Comparison of ENCODE assay signal across 1 cellular context in the genomic region with DNA sequence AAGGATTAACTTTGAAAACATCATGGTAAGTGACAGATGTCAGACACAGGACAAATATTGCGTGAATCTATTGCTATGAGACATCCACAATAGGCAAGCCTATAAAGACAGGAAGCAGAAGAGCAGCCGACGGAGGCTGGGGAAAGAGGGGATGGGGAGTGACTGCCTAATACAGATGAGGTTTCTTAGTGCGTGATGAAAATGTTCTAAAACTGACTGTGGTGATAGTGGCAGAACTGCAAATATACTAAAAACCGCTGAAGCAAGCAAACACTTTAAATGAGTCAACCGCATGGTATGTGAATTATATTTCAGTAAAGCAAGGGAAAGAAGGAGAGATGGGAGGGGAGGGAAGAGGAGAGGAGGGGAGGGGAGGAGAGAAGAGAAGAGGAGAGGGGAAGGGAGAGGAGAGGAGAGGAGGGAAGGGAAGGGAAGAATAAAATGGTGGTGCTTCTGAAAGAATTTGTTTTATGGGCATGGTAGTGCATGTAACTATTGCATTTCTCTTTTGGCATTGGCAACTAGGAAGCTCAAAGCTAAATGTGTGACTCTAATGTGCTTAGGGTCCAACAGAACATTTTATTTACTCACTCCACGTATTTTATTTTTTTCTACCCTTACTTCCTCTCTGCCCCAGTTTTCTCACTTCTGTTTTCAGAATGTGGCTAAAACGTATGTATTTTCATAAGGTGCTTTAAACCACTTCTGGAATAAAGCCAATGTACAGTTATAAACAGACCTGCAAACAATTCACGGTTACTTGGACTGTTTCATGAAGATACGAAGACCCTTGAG.
A peak's percentile ranks its signal among the peaks of the same experiment; 100 is the strongest.
TF ChIP-seq lines count a peak whose summit lies in the region.

No MANE protein-coding gene starts in this region.

TF ChIP-seq in GM12878, 131 proteins besides CTCF, POLR2A, EP300 and RAD21 (continued from another document and continues in another):
- TF ChIP-seq, protein P1, sequence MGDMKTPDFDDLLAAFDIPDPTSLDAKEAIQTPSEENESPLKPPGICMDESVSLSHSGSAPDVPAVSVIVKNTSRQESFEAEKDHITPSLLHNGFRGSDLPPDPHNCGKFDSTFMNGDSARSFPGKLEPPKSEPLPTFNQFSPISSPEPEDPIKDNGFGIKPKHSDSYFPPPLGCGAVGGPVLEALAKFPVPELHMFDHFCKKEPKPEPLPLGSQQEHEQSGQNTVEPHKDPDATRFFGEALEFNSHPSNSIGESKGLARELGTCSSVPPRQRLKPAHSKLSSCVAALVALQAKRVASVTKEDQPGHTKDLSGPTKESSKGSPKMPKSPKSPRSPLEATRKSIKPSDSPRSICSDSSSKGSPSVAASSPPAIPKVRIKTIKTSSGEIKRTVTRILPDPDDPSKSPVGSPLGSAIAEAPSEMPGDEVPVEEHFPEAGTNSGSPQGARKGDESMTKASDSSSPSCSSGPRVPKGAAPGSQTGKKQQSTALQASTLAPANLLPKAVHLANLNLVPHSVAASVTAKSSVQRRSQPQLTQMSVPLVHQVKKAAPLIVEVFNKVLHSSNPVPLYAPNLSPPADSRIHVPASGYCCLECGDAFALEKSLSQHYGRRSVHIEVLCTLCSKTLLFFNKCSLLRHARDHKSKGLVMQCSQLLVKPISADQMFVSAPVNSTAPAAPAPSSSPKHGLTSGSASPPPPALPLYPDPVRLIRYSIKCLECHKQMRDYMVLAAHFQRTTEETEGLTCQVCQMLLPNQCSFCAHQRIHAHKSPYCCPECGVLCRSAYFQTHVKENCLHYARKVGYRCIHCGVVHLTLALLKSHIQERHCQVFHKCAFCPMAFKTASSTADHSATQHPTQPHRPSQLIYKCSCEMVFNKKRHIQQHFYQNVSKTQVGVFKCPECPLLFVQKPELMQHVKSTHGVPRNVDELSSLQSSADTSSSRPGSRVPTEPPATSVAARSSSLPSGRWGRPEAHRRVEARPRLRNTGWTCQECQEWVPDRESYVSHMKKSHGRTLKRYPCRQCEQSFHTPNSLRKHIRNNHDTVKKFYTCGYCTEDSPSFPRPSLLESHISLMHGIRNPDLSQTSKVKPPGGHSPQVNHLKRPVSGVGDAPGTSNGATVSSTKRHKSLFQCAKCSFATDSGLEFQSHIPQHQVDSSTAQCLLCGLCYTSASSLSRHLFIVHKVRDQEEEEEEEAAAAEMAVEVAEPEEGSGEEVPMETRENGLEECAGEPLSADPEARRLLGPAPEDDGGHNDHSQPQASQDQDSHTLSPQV (IDR thresholded peaks at IDR 0.05) = peak; percentile 74
- TF ChIP-seq BACH1 (IDR thresholded peaks at IDR 0.05; ENCODE audit: borderline replicate concordance) (0 out of 2 replicates have a peak, but pooled peaks have one; percentile 13), PAX5 (IDR thresholded peaks at IDR 0.05; ENCODE audit: borderline replicate concordance, low read depth, low read length) (0 out of 2 replicates have a peak, but pooled peaks have one; percentile 34), GABPA (IDR thresholded peaks at IDR 0.05; ENCODE audit: low read depth) (no peak), EGR1 (IDR thresholded peaks at IDR 0.05; ENCODE audit: borderline replicate concordance in 1 of 2, low read depth in 2 of 2, low read length in 2 of 2) (no peak), SMARCA5 (IDR thresholded peaks at IDR 0.05) (peak; percentile 85), NR2F1 (conservative IDR thresholded peaks at IDR 0.05) (no peak), YY1 (IDR thresholded peaks at IDR 0.05; ENCODE audit: low read depth, low read length) (no peak), FOS (IDR thresholded peaks at IDR 0.05; ENCODE audit: borderline replicate concordance, extremely low read depth, insufficient read length) (no peak), SIN3A (IDR thresholded peaks at IDR 0.05; ENCODE audit: low read depth, low read length) (no peak), RFX5 (IDR thresholded peaks at IDR 0.05; ENCODE audit: low read depth, low read length) (no peak), SP1 (IDR thresholded peaks at IDR 0.05; ENCODE audit: low read depth, low read length) (no peak), CBFB (IDR thresholded peaks at IDR 0.05; ENCODE audit: low read depth) (peak; percentile 60), TCF12 (IDR thresholded peaks at IDR 0.05; ENCODE audit: low read depth, low read length) (no peak), SUPT20H (IDR thresholded peaks at IDR 0.05; ENCODE audit: borderline replicate concordance, control insufficient read depth, low read depth, low read length) (no peak), RBBP5 (conservative IDR thresholded peaks at IDR 0.05) (no peak), ZNF384 (IDR thresholded peaks at IDR 0.05; ENCODE audit: borderline replicate concordance, low read depth, low read length) (peak; percentile 72; the same call in 1 of the 2 replicates), MTA2 (IDR thresholded peaks at IDR 0.05; ENCODE audit: low read depth) (peak; percentile 79), ZZZ3 (IDR thresholded peaks at IDR 0.05; ENCODE audit: control insufficient read depth, insufficient read length, low read depth) (no peak), KDM1A (IDR thresholded peaks at IDR 0.05; ENCODE audit: borderline replicate concordance) (no peak), BHLHE40 (IDR thresholded peaks at IDR 0.05; ENCODE audit: borderline replicate concordance in 1 of 2, low read depth in 2 of 2, low read length in 1 of 2) (peak in 1 of 2 experiments; percentile 33; a peak in 1 of 4 replicates), TBL1XR1 (IDR thresholded peaks at IDR 0.05; ENCODE audit: low read depth, low read length) (no peak; the same call in 1 of the 2 replicates), PML (IDR thresholded peaks at IDR 0.05; ENCODE audit: low read length) (no peak), ETV6 (conservative IDR thresholded peaks at IDR 0.05 in 1 of 2, IDR thresholded peaks at IDR 0.05 in 1 of 2; ENCODE audit: borderline replicate concordance in 1 of 2, low read depth in 1 of 2) (peak in 1 of 2 experiments; percentile 51; a peak in 1 of 4 replicates), SRF (IDR thresholded peaks at IDR 0.05; ENCODE audit: low read depth in 2 of 2, low read length in 2 of 2) (no peak), POU2F2 (IDR thresholded peaks at IDR 0.05; ENCODE audit: borderline replicate concordance, low read depth, low read length) (0 out of 3 replicates have a peak, but pooled peaks have one; percentile 36), MEF2B (IDR thresholded peaks at IDR 0.05; ENCODE audit: partially characterized antibody, poor library complexity, severe bottlenecking) (peak; percentile 53), TCF3 (IDR thresholded peaks at IDR 0.05; ENCODE audit: borderline replicate concordance, insufficient read depth, low read depth, low read length) (no peak), SMAD1 (IDR thresholded peaks at IDR 0.05; ENCODE audit: low read depth, partially characterized antibody) (peak; percentile 93), HDGF (IDR thresholded peaks at IDR 0.05) (peak; percentile 49; the same call in 1 of the 2 replicates)
- TF ChIP-seq, protein P2, sequence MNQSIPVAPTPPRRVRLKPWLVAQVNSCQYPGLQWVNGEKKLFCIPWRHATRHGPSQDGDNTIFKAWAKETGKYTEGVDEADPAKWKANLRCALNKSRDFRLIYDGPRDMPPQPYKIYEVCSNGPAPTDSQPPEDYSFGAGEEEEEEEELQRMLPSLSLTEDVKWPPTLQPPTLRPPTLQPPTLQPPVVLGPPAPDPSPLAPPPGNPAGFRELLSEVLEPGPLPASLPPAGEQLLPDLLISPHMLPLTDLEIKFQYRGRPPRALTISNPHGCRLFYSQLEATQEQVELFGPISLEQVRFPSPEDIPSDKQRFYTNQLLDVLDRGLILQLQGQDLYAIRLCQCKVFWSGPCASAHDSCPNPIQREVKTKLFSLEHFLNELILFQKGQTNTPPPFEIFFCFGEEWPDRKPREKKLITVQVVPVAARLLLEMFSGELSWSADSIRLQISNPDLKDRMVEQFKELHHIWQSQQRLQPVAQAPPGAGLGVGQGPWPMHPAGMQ (IDR thresholded peaks at IDR 0.05; ENCODE audit: borderline replicate concordance) = peak; percentile 27; the same call in 1 of the 2 replicates
- TF ChIP-seq, protein P3, sequence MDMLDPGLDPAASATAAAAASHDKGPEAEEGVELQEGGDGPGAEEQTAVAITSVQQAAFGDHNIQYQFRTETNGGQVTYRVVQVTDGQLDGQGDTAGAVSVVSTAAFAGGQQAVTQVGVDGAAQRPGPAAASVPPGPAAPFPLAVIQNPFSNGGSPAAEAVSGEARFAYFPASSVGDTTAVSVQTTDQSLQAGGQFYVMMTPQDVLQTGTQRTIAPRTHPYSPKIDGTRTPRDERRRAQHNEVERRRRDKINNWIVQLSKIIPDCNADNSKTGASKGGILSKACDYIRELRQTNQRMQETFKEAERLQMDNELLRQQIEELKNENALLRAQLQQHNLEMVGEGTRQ (IDR thresholded peaks at IDR 0.05; ENCODE audit: borderline replicate concordance, low read depth, low read length) = no peak
- TF ChIP-seq, protein P4, sequence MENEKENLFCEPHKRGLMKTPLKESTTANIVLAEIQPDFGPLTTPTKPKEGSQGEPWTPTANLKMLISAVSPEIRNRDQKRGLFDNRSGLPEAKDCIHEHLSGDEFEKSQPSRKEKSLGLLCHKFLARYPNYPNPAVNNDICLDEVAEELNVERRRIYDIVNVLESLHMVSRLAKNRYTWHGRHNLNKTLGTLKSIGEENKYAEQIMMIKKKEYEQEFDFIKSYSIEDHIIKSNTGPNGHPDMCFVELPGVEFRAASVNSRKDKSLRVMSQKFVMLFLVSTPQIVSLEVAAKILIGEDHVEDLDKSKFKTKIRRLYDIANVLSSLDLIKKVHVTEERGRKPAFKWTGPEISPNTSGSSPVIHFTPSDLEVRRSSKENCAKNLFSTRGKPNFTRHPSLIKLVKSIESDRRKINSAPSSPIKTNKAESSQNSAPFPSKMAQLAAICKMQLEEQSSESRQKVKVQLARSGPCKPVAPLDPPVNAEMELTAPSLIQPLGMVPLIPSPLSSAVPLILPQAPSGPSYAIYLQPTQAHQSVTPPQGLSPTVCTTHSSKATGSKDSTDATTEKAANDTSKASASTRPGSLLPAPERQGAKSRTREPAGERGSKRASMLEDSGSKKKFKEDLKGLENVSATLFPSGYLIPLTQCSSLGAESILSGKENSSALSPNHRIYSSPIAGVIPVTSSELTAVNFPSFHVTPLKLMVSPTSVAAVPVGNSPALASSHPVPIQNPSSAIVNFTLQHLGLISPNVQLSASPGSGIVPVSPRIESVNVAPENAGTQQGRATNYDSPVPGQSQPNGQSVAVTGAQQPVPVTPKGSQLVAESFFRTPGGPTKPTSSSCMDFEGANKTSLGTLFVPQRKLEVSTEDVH (IDR thresholded peaks at IDR 0.05; ENCODE audit: low read depth, partially characterized antibody) = no peak
- TF ChIP-seq, protein P5, sequence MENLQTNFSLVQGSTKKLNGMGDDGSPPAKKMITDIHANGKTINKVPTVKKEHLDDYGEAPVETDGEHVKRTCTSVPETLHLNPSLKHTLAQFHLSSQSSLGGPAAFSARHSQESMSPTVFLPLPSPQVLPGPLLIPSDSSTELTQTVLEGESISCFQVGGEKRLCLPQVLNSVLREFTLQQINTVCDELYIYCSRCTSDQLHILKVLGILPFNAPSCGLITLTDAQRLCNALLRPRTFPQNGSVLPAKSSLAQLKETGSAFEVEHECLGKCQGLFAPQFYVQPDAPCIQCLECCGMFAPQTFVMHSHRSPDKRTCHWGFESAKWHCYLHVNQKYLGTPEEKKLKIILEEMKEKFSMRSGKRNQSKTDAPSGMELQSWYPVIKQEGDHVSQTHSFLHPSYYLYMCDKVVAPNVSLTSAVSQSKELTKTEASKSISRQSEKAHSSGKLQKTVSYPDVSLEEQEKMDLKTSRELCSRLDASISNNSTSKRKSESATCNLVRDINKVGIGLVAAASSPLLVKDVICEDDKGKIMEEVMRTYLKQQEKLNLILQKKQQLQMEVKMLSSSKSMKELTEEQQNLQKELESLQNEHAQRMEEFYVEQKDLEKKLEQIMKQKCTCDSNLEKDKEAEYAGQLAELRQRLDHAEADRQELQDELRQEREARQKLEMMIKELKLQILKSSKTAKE (IDR thresholded peaks at IDR 0.05; ENCODE audit: low read depth, poor library complexity, severe bottlenecking) = peak; percentile 68
- TF ChIP-seq, protein P6, sequence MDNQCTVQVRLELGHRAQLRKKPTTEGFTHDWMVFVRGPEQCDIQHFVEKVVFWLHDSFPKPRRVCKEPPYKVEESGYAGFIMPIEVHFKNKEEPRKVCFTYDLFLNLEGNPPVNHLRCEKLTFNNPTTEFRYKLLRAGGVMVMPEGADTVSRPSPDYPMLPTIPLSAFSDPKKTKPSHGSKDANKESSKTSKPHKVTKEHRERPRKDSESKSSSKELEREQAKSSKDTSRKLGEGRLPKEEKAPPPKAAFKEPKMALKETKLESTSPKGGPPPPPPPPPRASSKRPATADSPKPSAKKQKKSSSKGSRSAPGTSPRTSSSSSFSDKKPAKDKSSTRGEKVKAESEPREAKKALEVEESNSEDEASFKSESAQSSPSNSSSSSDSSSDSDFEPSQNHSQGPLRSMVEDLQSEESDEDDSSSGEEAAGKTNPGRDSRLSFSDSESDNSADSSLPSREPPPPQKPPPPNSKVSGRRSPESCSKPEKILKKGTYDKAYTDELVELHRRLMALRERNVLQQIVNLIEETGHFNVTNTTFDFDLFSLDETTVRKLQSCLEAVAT (IDR thresholded peaks at IDR 0.05) = peak; percentile 79
- TF ChIP-seq, protein P7, sequence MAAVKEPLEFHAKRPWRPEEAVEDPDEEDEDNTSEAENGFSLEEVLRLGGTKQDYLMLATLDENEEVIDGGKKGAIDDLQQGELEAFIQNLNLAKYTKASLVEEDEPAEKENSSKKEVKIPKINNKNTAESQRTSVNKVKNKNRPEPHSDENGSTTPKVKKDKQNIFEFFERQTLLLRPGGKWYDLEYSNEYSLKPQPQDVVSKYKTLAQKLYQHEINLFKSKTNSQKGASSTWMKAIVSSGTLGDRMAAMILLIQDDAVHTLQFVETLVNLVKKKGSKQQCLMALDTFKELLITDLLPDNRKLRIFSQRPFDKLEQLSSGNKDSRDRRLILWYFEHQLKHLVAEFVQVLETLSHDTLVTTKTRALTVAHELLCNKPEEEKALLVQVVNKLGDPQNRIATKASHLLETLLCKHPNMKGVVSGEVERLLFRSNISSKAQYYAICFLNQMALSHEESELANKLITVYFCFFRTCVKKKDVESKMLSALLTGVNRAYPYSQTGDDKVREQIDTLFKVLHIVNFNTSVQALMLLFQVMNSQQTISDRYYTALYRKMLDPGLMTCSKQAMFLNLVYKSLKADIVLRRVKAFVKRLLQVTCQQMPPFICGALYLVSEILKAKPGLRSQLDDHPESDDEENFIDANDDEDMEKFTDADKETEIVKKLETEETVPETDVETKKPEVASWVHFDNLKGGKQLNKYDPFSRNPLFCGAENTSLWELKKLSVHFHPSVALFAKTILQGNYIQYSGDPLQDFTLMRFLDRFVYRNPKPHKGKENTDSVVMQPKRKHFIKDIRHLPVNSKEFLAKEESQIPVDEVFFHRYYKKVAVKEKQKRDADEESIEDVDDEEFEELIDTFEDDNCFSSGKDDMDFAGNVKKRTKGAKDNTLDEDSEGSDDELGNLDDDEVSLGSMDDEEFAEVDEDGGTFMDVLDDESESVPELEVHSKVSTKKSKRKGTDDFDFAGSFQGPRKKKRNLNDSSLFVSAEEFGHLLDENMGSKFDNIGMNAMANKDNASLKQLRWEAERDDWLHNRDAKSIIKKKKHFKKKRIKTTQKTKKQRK (IDR thresholded peaks at IDR 0.05; ENCODE audit: low read depth, low read length) = no peak
- TF ChIP-seq, protein P8, sequence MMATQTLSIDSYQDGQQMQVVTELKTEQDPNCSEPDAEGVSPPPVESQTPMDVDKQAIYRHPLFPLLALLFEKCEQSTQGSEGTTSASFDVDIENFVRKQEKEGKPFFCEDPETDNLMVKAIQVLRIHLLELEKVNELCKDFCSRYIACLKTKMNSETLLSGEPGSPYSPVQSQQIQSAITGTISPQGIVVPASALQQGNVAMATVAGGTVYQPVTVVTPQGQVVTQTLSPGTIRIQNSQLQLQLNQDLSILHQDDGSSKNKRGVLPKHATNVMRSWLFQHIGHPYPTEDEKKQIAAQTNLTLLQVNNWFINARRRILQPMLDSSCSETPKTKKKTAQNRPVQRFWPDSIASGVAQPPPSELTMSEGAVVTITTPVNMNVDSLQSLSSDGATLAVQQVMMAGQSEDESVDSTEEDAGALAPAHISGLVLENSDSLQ (IDR thresholded peaks at IDR 0.05) = peak; percentile 73
- TF ChIP-seq, protein P9, sequence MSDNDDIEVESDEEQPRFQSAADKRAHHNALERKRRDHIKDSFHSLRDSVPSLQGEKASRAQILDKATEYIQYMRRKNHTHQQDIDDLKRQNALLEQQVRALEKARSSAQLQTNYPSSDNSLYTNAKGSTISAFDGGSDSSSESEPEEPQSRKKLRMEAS (IDR thresholded peaks at IDR 0.05; ENCODE audit: low read depth, low read length) = no peak
